In the genomic region with DNA sequence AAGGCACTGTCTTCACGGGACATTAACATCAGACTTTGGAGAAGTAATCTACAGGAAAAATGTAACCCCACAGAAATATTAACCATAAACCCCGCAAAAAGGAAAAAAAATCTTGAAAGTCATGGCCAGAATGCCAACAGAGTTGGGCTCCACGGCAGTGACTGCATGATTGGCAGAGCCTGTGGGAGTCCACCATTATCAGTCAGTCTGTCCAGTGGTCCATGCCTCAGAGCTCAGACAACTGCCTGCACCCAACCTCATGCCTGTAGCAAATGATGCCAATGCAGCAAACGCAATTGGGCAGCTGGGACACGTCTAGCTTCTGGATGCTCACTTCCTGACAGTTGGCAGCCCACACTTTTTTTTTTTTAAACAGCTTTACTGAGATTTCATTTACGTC, we compare ENCODE assay signal across 23 cellular contexts.
"Had no signal": no experiment of that assay in that cellular context is flagged by ENCODE, and none has a peak within 500 bp of the region (broad histone marks: within the 10 kb centered on the region; RNA-seq: fewer than 3 reads in every experiment).

No MANE protein-coding gene starts in this region.

- H3K27me3 ChIP-seq: brain microvascular endothelial cell, MG63 had no signal

- ATAC-seq: activated CD4-positive, CD25-positive, alpha-beta regulatory T cell treated with anti-CD3 and anti-CD28 coated beads, Interleukin-2, amount 50 U/mL, for 24 hours; activated CD8-positive, alpha-beta T cell treated with anti-CD3 and anti-CD28 coated beads for 36 hours; activated T-cell treated with anti-CD3 and anti-CD28 coated beads, Interleukin-2, amount 50 U/mL, for 72 hours; PC-3 had no signal

- H3K36me3 ChIP-seq: brain microvascular endothelial cell, cardiac muscle cell had no signal

- H3K27ac ChIP-seq: brain microvascular endothelial cell, cardiac muscle cell had no signal

- DNase-seq: activated CD4-positive, alpha-beta T cell treated with anti-CD3 and anti-CD28 coated beads for 4 hours; activated CD8-positive, alpha-beta memory T cell treated with anti-CD3 and anti-CD28 coated beads, Interleukin-2, amount 50 U/mL, for 4 hours; activated CD8-positive, alpha-beta T cell treated with anti-CD3 and anti-CD28 coated beads for 36 hours; activated gamma-delta T cell treated with Interleukin-2 at 50 U/mL for 16 hours; activated naive CD4-positive, alpha-beta T cell treated with anti-CD3 and anti-CD28 coated beads, Interleukin-2, amount 10 ng/mL, durations not matched to agents 7 days and 5 days; activated naive CD8-positive, alpha-beta T cell treated with anti-CD3 and anti-CD28 coated beads for 36 hours; activated T-cell treated with anti-CD3 and anti-CD28 coated beads, Interleukin-2, amount 50 U/mL, for 72 hours; brain microvascular endothelial cell; MG63; MV-4-11; NCI-H1092 treated with DMSO at 0.1 percent for 48 hours; NCI-H1417 treated with DMSO at 0.1 percent for 48 hours; NCI-H1694; NCI-H2029; NCI-H2107; NCI-H2171 treated with DMSO at 0.1 percent for 48 hours; NCI-H226; NCI-H510A treated with DMSO at 0.1 percent for 48 hours; NCI-H774; PC-3; SHP77 treated with DMSO at 0.1 percent for 48 hours had no signal

- H3K4me3 ChIP-seq: cardiac muscle cell, MG63 had no signal
